Comparison of ENCODE assay signal across 18 cellular contexts in the genomic region with DNA sequence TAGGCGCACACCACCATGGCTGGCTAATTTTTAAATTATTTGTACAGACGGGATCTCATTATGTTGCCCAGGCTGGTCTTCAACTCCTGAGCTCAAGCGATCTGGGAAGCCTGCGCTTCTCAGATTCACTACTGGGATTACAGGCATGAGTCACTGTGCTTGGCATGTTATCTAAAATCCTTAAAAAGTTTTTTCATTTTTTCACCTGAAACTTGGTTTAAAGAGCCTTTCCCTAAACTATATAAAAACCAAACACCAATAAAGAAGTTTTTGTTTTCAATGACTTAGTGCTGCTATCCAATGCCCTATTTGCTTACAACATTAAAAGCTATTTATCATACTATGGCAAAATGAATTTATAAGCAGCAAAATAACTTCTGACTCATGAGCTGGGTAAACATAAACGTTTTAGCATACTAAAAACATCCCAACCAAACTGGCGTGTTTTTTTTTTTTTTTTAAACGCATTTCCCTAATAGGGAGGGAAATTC.
DNase-seq lines count a peak whose midpoint lies in the region; ATAC-seq and TF ChIP-seq lines count a peak whose summit lies in the region.
"Had no signal": no experiment of that assay in that cellular context is flagged by ENCODE, and none has a peak within 500 bp of the region (broad histone marks: within the 10 kb centered on the region; RNA-seq: fewer than 3 reads in every experiment).

No MANE protein-coding gene starts in this region.

- no peak for DNase-seq in activated T-cell treated with anti-CD3 and anti-CD28 coated beads, Interleukin-2, amount 50 U/mL, for 72 hours
- DNase-seq in activated T-cell treated with anti-CD3 and anti-CD28 coated beads, Interleukin-2, amount 50 U/mL, for 24 hours, result no peak
- peak; percentile 77 for DNase-seq in amniotic epithelial cell (ENCODE audit: low read depth)
- DNase-seq in foreskin keratinocyte, result peak in 1 of 2 donors; percentile 36
- peak; percentile 24 for DNase-seq in stromal cell of bone marrow (ENCODE audit: low read depth)
- no peak for DNase-seq in COLO668 (lab: John Stamatoyannopoulos, UW; ENCODE audit: unreplicated experiment)
- DNase-seq in stimulated activated CD4-positive, alpha-beta T cell treated with anti-CD3 and anti-CD28 coated beads, Interleukin-4, amount 100 ng/mL, for 4 hours, result no peak
- no peak for DNase-seq in activated naive CD4-positive, alpha-beta T cell treated with anti-CD3 and anti-CD28 coated beads, Interleukin-2, amount 10 ng/mL, durations not matched to agents 7 days and 5 days
- DNase-seq: 8988T; activated CD4-positive, alpha-beta T cell treated with anti-CD3 and anti-CD28 coated beads, Interleukin-2, amount 10 ng/mL, durations not matched to agents 24 days and 14 days; cerebellar nuclear complex; kidney glomerular epithelial cell; MM.1S; NCI-H2171; transverse colon had no signal

- peaks cover 0 to 19% of the 10 kb centered on the region in 2 donors for H3K36me3 Mint-ChIP-seq in activated T-cell treated with anti-CD3 and anti-CD28 coated beads, Interleukin-2, amount 50 U/mL, for 72 hours (ENCODE audit: insufficient read depth in 2 of 2)
- peaks cover 84% of the 10 kb centered on the region for H3K36me3 Mint-ChIP-seq in activated T-cell treated with anti-CD3 and anti-CD28 coated beads, Interleukin-2, amount 50 U/mL, for 24 hours (ENCODE audit: low read depth)
- H3K36me3 Mint-ChIP-seq in activated naive CD4-positive, alpha-beta T cell treated with anti-CD3 and anti-CD28 coated beads, Interleukin-2, amount 10 ng/mL, durations not matched to agents 7 days and 5 days, result peaks cover 47% of the 10 kb centered on the region

- ATAC-seq in activated T-cell treated with anti-CD3 and anti-CD28 coated beads, Interleukin-2, amount 50 U/mL, for 72 hours (replicated peaks in 1 of 2), result no peak
- peak; percentile 53 for ATAC-seq in foreskin keratinocyte
- ATAC-seq: gastroesophageal sphincter had no signal

- no peaks in the 10 kb centered on the region for H3K27me3 ChIP-seq in foreskin keratinocyte
- H3K27me3 ChIP-seq: gastroesophageal sphincter, transverse colon had no signal

- H3K4me1 Mint-ChIP-seq in activated T-cell treated with anti-CD3 and anti-CD28 coated beads, Interleukin-2, amount 50 U/mL, for 72 hours (ENCODE audit: low read depth), result no peaks in the 10 kb centered on the region
- no peaks in the 10 kb centered on the region for H3K4me1 Mint-ChIP-seq in activated T-cell treated with anti-CD3 and anti-CD28 coated beads, Interleukin-2, amount 50 U/mL, for 24 hours (ENCODE audit: low read depth)
- H3K4me1 Mint-ChIP-seq in activated naive CD4-positive, alpha-beta T cell treated with anti-CD3 and anti-CD28 coated beads, Interleukin-2, amount 10 ng/mL, durations not matched to agents 7 days and 5 days, result peaks cover 3% of the 10 kb centered on the region

- CTCF ChIA-PET in activated naive CD4-positive, alpha-beta T cell treated with anti-CD3 and anti-CD28 coated beads, Interleukin-2, amount 10 ng/mL, durations not matched to agents 7 days and 5 days (lab: Charles Lee), result no interaction called here

- no peak for TF ChIP-seq CTCF in foreskin keratinocyte (conservative IDR thresholded peaks at IDR 0.05)

- H3K4me3 Mint-ChIP-seq in activated T-cell treated with anti-CD3 and anti-CD28 coated beads, Interleukin-2, amount 50 U/mL, for 72 hours, result no peak overlapping the region
- no peak overlapping the region for H3K4me3 Mint-ChIP-seq in activated T-cell treated with anti-CD3 and anti-CD28 coated beads, Interleukin-2, amount 50 U/mL, for 24 hours
- H3K4me3 Mint-ChIP-seq in activated naive CD4-positive, alpha-beta T cell treated with anti-CD3 and anti-CD28 coated beads, Interleukin-2, amount 10 ng/mL, durations not matched to agents 7 days and 5 days, result no peak overlapping the region
- H3K4me3 Mint-ChIP-seq: activated CD4-positive, alpha-beta T cell treated with anti-CD3 and anti-CD28 coated beads, Interleukin-2, amount 10 ng/mL, durations not matched to agents 24 days and 14 days had no signal

- H3K9me3 Mint-ChIP-seq in activated T-cell treated with anti-CD3 and anti-CD28 coated beads, Interleukin-2, amount 50 U/mL, for 72 hours, result no peaks in the 10 kb centered on the region
- H3K9me3 Mint-ChIP-seq in activated T-cell treated with anti-CD3 and anti-CD28 coated beads, Interleukin-2, amount 50 U/mL, for 24 hours, result no peaks in the 10 kb centered on the region
- no peaks in the 10 kb centered on the region for H3K9me3 Mint-ChIP-seq in activated naive CD4-positive, alpha-beta T cell treated with anti-CD3 and anti-CD28 coated beads, Interleukin-2, amount 10 ng/mL, durations not matched to agents 7 days and 5 days
- H3K9me3 Mint-ChIP-seq: activated CD4-positive, alpha-beta T cell treated with anti-CD3 and anti-CD28 coated beads, Interleukin-2, amount 10 ng/mL, durations not matched to agents 24 days and 14 days; activated T-helper 2 cell treated with anti-CD3 and anti-CD28 coated beads, Interferon-gamma antibody, Interleukin-2, Interleukin-4, amounts not matched to agents 10 μg/mL and 5 μg/mL and 100 μg/mL, durations not matched to agents 14 hours and 24 hours and 36 hours had no signal

- H3K27ac ChIP-seq in foreskin keratinocyte, result no peak overlapping the region
- H3K27ac ChIP-seq: gastroesophageal sphincter, HL-60, transverse colon had no signal

- no peaks in the 10 kb centered on the region for H3K27me3 Mint-ChIP-seq in activated T-cell treated with anti-CD3 and anti-CD28 coated beads, Interleukin-2, amount 50 U/mL, for 72 hours (ENCODE audit: low read depth)
- no peaks in the 10 kb centered on the region for H3K27me3 Mint-ChIP-seq in activated T-cell treated with anti-CD3 and anti-CD28 coated beads, Interleukin-2, amount 50 U/mL, for 24 hours
- H3K27me3 Mint-ChIP-seq in activated naive CD4-positive, alpha-beta T cell treated with anti-CD3 and anti-CD28 coated beads, Interleukin-2, amount 10 ng/mL, durations not matched to agents 7 days and 5 days, result no peaks in the 10 kb centered on the region
- H3K27me3 Mint-ChIP-seq: activated CD4-positive, alpha-beta T cell treated with anti-CD3 and anti-CD28 coated beads, Interleukin-2, amount 10 ng/mL, durations not matched to agents 24 days and 14 days had no signal

- H3K4me1 ChIP-seq in foreskin keratinocyte, result no peaks in the 10 kb centered on the region
- H3K4me1 ChIP-seq: gastroesophageal sphincter, transverse colon had no signal

- peak overlapping the region; percentile 42 for H3K27ac Mint-ChIP-seq in activated T-cell treated with anti-CD3 and anti-CD28 coated beads, Interleukin-2, amount 50 U/mL, for 72 hours
- no peak overlapping the region for H3K27ac Mint-ChIP-seq in activated T-cell treated with anti-CD3 and anti-CD28 coated beads, Interleukin-2, amount 50 U/mL, for 24 hours
- H3K27ac Mint-ChIP-seq in activated naive CD4-positive, alpha-beta T cell treated with anti-CD3 and anti-CD28 coated beads, Interleukin-2, amount 10 ng/mL, durations not matched to agents 7 days and 5 days, result no peak overlapping the region
- H3K27ac Mint-ChIP-seq: activated CD4-positive, alpha-beta T cell treated with anti-CD3 and anti-CD28 coated beads, Interleukin-2, amount 10 ng/mL, durations not matched to agents 24 days and 14 days; activated T-helper 2 cell treated with anti-CD3 and anti-CD28 coated beads, Interferon-gamma antibody, Interleukin-2, Interleukin-4, amounts not matched to agents 10 μg/mL and 5 μg/mL and 100 μg/mL, durations not matched to agents 14 hours and 24 hours and 36 hours had no signal

Comparison
In these comparisons a context has a peak if more than half of its experiments do, and no peak if none do; other contexts are left out.
1. DNase-seq: peak in amniotic epithelial cell (single experiment) and stromal cell of bone marrow (single experiment); none in activated T-cell treated with anti-CD3 and anti-CD28 coated beads, Interleukin-2, amount 50 U/mL, for 72 hours (0 of 2), activated T-cell treated with anti-CD3 and anti-CD28 coated beads, Interleukin-2, amount 50 U/mL, for 24 hours (single experiment), COLO668 (single experiment), stimulated activated CD4-positive, alpha-beta T cell treated with anti-CD3 and anti-CD28 coated beads, Interleukin-4, amount 100 ng/mL, for 4 hours (0 of 2) and activated naive CD4-positive, alpha-beta T cell treated with anti-CD3 and anti-CD28 coated beads, Interleukin-2, amount 10 ng/mL, durations not matched to agents 7 days and 5 days (single experiment).